1 cellular context compared by ENCODE assay signal in genomic region chr17:48457080-48457836, GRCh38.
A peak's percentile ranks its signal among the peaks of the same experiment; 100 is the strongest.
TF ChIP-seq lines count a peak whose summit lies in the region.

No MANE protein-coding gene starts in this region.

TF ChIP-seq in HEK293, 187 proteins besides CTCF, POLR2A, EP300 and RAD21 (continued from another document and continues in another):
- TF ChIP-seq BCL6B (tag by site-specific recombination; IDR thresholded peaks at IDR 0.05) (no peak), ZNF280D (tag by site-specific recombination; IDR thresholded peaks at IDR 0.05) (no peak), ZNF600 (tag by site-specific recombination; IDR thresholded peaks at IDR 0.05) (no peak), ZNF768 (tag by site-specific recombination; IDR thresholded peaks at IDR 0.05) (no peak), ZNF704 (tag by site-specific recombination; IDR thresholded peaks at IDR 0.05) (no peak), ZNF311 (tag by site-specific recombination; IDR thresholded peaks at IDR 0.05; ENCODE audit: borderline replicate concordance) (no peak), ZXDB (tag by site-specific recombination; IDR thresholded peaks at IDR 0.05) (no peak), ZNF221 (tag by site-specific recombination; IDR thresholded peaks at IDR 0.05; ENCODE audit: borderline replicate concordance) (no peak), ZBTB49 (tag by site-specific recombination; IDR thresholded peaks at IDR 0.05; ENCODE audit: low read depth) (no peak), PRDM10 (tag by site-specific recombination; IDR thresholded peaks at IDR 0.05) (no peak), ZBTB21 (tag by site-specific recombination; IDR thresholded peaks at IDR 0.05) (no peak), ZNF175 (tag by site-specific recombination; IDR thresholded peaks at IDR 0.05) (no peak), SCRT2 (tag by site-specific recombination; IDR thresholded peaks at IDR 0.05) (no peak), ZNF354C (tag by site-specific recombination; IDR thresholded peaks at IDR 0.05; ENCODE audit: borderline replicate concordance, low read depth) (no peak), HIC1 (tag by site-specific recombination; IDR thresholded peaks at IDR 0.05) (no peak), ZSCAN16 (tag by site-specific recombination; IDR thresholded peaks at IDR 0.05) (no peak), GLIS2 (tag by site-specific recombination; IDR thresholded peaks at IDR 0.05) (no peak), HOXA7 (CRISPR knock-in tag; IDR thresholded peaks at IDR 0.05; ENCODE audit: borderline replicate concordance) (no peak), ZNF239 (tag by site-specific recombination; IDR thresholded peaks at IDR 0.05) (no peak), PRDM6 (tag by site-specific recombination; IDR thresholded peaks at IDR 0.05) (no peak), ZNF777 (tag by site-specific recombination; IDR thresholded peaks at IDR 0.05; ENCODE audit: borderline replicate concordance) (no peak), ZNF530 (tag by site-specific recombination; IDR thresholded peaks at IDR 0.05; ENCODE audit: low read depth) (no peak), ZNF37A (tag by site-specific recombination; IDR thresholded peaks at IDR 0.05) (no peak), ZNF24 (tag by site-specific recombination; IDR thresholded peaks at IDR 0.05) (no peak), ZNF596 (tag by site-specific recombination; IDR thresholded peaks at IDR 0.05) (no peak), ZNF211 (tag by site-specific recombination; IDR thresholded peaks at IDR 0.05; ENCODE audit: low read depth) (no peak), ZEB2 (tag by site-specific recombination; IDR thresholded peaks at IDR 0.05) (peak; percentile 80; the same call in 1 of the 2 replicates), ZNF560 (tag by site-specific recombination; IDR thresholded peaks at IDR 0.05; ENCODE audit: borderline replicate concordance) (no peak), ZNF449 (tag by site-specific recombination; IDR thresholded peaks at IDR 0.05) (no peak), ZNF747 (tag by site-specific recombination; IDR thresholded peaks at IDR 0.05) (no peak), ZNF571 (tag by site-specific recombination; IDR thresholded peaks at IDR 0.05) (no peak), ZNF26 (tag by site-specific recombination; IDR thresholded peaks at IDR 0.05) (no peak), KLF9 (tag by site-specific recombination; IDR thresholded peaks at IDR 0.05; ENCODE audit: low read depth) (no peak), SALL2 (tag by site-specific recombination; IDR thresholded peaks at IDR 0.05; ENCODE audit: borderline replicate concordance) (no peak), ZNF830 (tag by site-specific recombination; IDR thresholded peaks at IDR 0.05; ENCODE audit: low read depth) (no peak), ZNF544 (tag by site-specific recombination; IDR thresholded peaks at IDR 0.05) (no peak), YY2 (tag by site-specific recombination; IDR thresholded peaks at IDR 0.05) (no peak), ZIC2 (tag by site-specific recombination; IDR thresholded peaks at IDR 0.05) (no peak), ZNF521 (tag by site-specific recombination; IDR thresholded peaks at IDR 0.05) (no peak), MZF1 (tag by site-specific recombination; IDR thresholded peaks at IDR 0.05; ENCODE audit: borderline replicate concordance) (no peak)
